In genomic region chr6:53899512-53899911, GRCh38 we compare ENCODE assay signal across 24 cellular contexts.
"Had no signal": no experiment of that assay in that cellular context is flagged by ENCODE, and none has a peak within 500 bp of the region (broad histone marks: within the 10 kb centered on the region; RNA-seq: fewer than 3 reads in every experiment).

No MANE protein-coding gene starts in this region.

- H3K9me3 Mint-ChIP-seq: immature natural killer cell; naive B cell; natural killer cell; neural progenitor cell; stimulated activated naive B cell treated with anti-CD40 and anti-IgM and Interleukin-4, amounts not matched to agents 10 μg/mL and 1 μg/mL and 100 μg/mL, for 72 hours had no signal

- ATAC-seq: natural killer cell; psoas muscle; sciatic nerve; stimulated activated naive B cell treated with anti-CD40 and anti-IgM and Interleukin-4, amounts not matched to agents 10 μg/mL and 1 μg/mL and 100 μg/mL, for 72 hours; stimulated activated naive CD8-positive, alpha-beta T cell treated with anti-CD3 and anti-CD28 coated beads, Interleukin-15, Interleukin-2, amounts not matched to agents 100 U/mL and 50 U/mL, for 24 hours had no signal

- H3K4me3 Mint-ChIP-seq: immature natural killer cell; naive B cell; natural killer cell; nephron progenitor cell; neural progenitor cell; stimulated activated naive B cell treated with anti-CD40 and anti-IgM and Interleukin-4, amounts not matched to agents 10 μg/mL and 1 μg/mL and 100 μg/mL, for 72 hours had no signal

- H3K27me3 Mint-ChIP-seq: naive B cell; stimulated activated naive B cell treated with anti-CD40 and anti-IgM and Interleukin-4, amounts not matched to agents 10 μg/mL and 1 μg/mL and 100 μg/mL, for 72 hours had no signal

- DNase-seq: hypothalamus; immature natural killer cell; kidney; left ventricle myocardium inferior; mammary epithelial cell; mesenchymal stem cell; naive B cell; natural killer cell; nephron progenitor cell; occipital lobe; psoas muscle; stimulated activated CD4-positive, alpha-beta T cell treated with anti-CD3 and anti-CD28 coated beads, Interleukin-12 subunit alpha, Interleukin-12 subunit beta, amount 100 ng/mL, for 4 hours; stimulated activated CD4-positive, alpha-beta T cell treated with anti-CD3 and anti-CD28 coated beads, Interleukin-15, amount 100 ng/mL, for 24 hours; stimulated activated CD4-positive, alpha-beta T cell treated with anti-CD3 and anti-CD28 coated beads, Interleukin-2, amount 100 ng/mL, for 24 hours; stimulated activated CD4-positive, alpha-beta T cell treated with anti-CD3 and anti-CD28 coated beads, Interleukin-4, amount 100 ng/mL, for 1 hour; stimulated activated naive B cell treated with anti-CD40 and anti-IgM and Interleukin-4, amounts not matched to agents 10 μg/mL and 1 μg/mL and 100 μg/mL, for 72 hours; stimulated activated naive CD8-positive, alpha-beta T cell treated with anti-CD3 and anti-CD28 coated beads, Interleukin-15, Interleukin-2, amounts not matched to agents 100 U/mL and 50 U/mL, for 24 hours; stomach; testis; thyroid gland; transverse colon; upper lobe of left lung had no signal

- H3K27ac Mint-ChIP-seq: immature natural killer cell; natural killer cell; neural progenitor cell; stimulated activated naive B cell treated with anti-CD40 and anti-IgM and Interleukin-4, amounts not matched to agents 10 μg/mL and 1 μg/mL and 100 μg/mL, for 72 hours had no signal

- H3K4me1 Mint-ChIP-seq: nephron progenitor cell; stimulated activated naive B cell treated with anti-CD40 and anti-IgM and Interleukin-4, amounts not matched to agents 10 μg/mL and 1 μg/mL and 100 μg/mL, for 72 hours had no signal
